In genomic region chr10:77643795-77644468, GRCh38 we compare ENCODE assay signal across 8 cellular contexts. TPM values are rescaled to one million over a fixed set of nuclear protein-coding genes. Genes with fewer than 3 reads are reported as not detected.
DNase-seq lines count a peak whose midpoint lies in the region; ATAC-seq and TF ChIP-seq lines count a peak whose summit lies in the region.

No MANE protein-coding gene starts in this region.

- H3K27ac Mint-ChIP-seq in T-helper 2 cell treated with Interferon-gamma antibody and Interleukin-4, amounts not matched to agents 5 μg/mL and 100 μg/mL, for 36 hours, result no peak overlapping the region

- H3K4me3 Mint-ChIP-seq in T-helper 2 cell treated with Interferon-gamma antibody and Interleukin-4, amounts not matched to agents 5 μg/mL and 100 μg/mL, for 36 hours, result no peak overlapping the region

- H3K36me3 Mint-ChIP-seq in T-helper 2 cell treated with Interferon-gamma antibody and Interleukin-4, amounts not matched to agents 5 μg/mL and 100 μg/mL, for 36 hours (ENCODE audit: low read depth), result no peaks in the 10 kb centered on the region

- TF ChIP-seq CTCF in AG09309 (IDR thresholded peaks at IDR 0.05; ENCODE audit: control insufficient read depth, insufficient read depth, low read depth, low read length, missing control alignments), result peak; percentile 71
- TF ChIP-seq CTCF in GM10248 (IDR thresholded peaks at IDR 0.05; ENCODE audit: control extremely low read depth, extremely low read depth, low read depth, missing control alignments), result peak; percentile 63
- TF ChIP-seq CTCF in astrocyte of the cerebellum (IDR thresholded peaks at IDR 0.05; ENCODE audit: low read depth, low read length, missing control alignments), result peak; percentile 66

- H3K9me3 Mint-ChIP-seq in T-helper 2 cell treated with Interferon-gamma antibody and Interleukin-4, amounts not matched to agents 5 μg/mL and 100 μg/mL, for 36 hours, result no peaks in the 10 kb centered on the region

- ATAC-seq in left colon, result peak; percentile 77

- H3K27me3 Mint-ChIP-seq in T-helper 2 cell treated with Interferon-gamma antibody and Interleukin-4, amounts not matched to agents 5 μg/mL and 100 μg/mL, for 36 hours (ENCODE audit: low read depth), result peaks cover 33% of the 10 kb centered on the region

- H3K4me1 Mint-ChIP-seq in T-helper 2 cell treated with Interferon-gamma antibody and Interleukin-4, amounts not matched to agents 5 μg/mL and 100 μg/mL, for 36 hours (ENCODE audit: low read depth), result no peaks in the 10 kb centered on the region

- H3K4me3 ChIP-seq in AG09309 (ENCODE audit: control insufficient read depth, low read depth, low read length), result no peak overlapping the region
- H3K4me3 ChIP-seq in astrocyte of the cerebellum (ENCODE audit: low read depth, low read length), result no peak overlapping the region

- CTCF ChIA-PET in GM10248 (lab: Yijun Ruan, JAX), result interaction anchor here (0.6 to 11.8 kb wide), 23 partner anchors 7 to 484 kb away, joined by 3 to 147 read pairs (median 5); no protein-coding TSS in a partner anchor

- in situ Hi-C loops in astrocyte of the cerebellum (cut with HindIII; ENCODE audit: low sequenced_read_pairs), result loop anchor here (25.0 kb wide), 1 partner anchor 482 kb away; no protein-coding TSS in a partner anchor

- intact Hi-C loops in left colon (cut with DNase I, micrococcal nuclease), result loop anchor here (5.0 kb wide), 2 partner anchors 472 to 477 kb away; no protein-coding TSS in a partner anchor

- POLR2A ChIA-PET in GM10248 (lab: Yijun Ruan, JAX), result no interaction called here

- DNase-seq in AG09309 (ENCODE audit: low read depth), result no peak
- DNase-seq in GM10248 (ENCODE audit: extremely low spot score), result no peak
- peak; percentile 2 for DNase-seq in NCI-H2171 (lab: John Stamatoyannopoulos, UW)
- peak; percentile 49 for DNase-seq in astrocyte of the cerebellum (ENCODE audit: low read depth)
- peak in 1 of 2 donors; percentile 43 for DNase-seq in left colon
- DNase-seq in NCI-H128 (lab: John Stamatoyannopoulos, UW; ENCODE audit: unreplicated experiment), result no peak
- DNase-seq in T-helper 2 cell treated with Interferon-gamma antibody and Interleukin-4, amounts not matched to agents 5 μg/mL and 100 μg/mL, for 36 hours (ENCODE audit: low spot score), result no peak
- DNase-seq in NCI-H1048 (lab: John Stamatoyannopoulos, UW), result no peak

RNA-seq across cellular contexts. Expression of gene KCNMA1, which starts 6.3 kb away (rescaled TPM):
- 10 to 100 TPM; 49.9 to 76.2 TPM for total RNA-seq in left colon

Comparison
In these comparisons a context has a peak if more than half of its experiments do, and no peak if none do; other contexts are left out.
1. DNase-seq: peak in NCI-H2171 (single experiment) and astrocyte of the cerebellum (single experiment); none in AG09309 (single experiment), GM10248 (single experiment), NCI-H128 (single experiment), T-helper 2 cell treated with Interferon-gamma antibody and Interleukin-4, amounts not matched to agents 5 μg/mL and 100 μg/mL, for 36 hours (single experiment) and NCI-H1048 (single experiment).
2. Peak in every context shown above with its lines, with median percentiles within 50 percentile points of each other: CTCF ChIP-seq.